ENCODE assay signal across 2 cellular contexts in genomic region chr3:187619461-187619860, GRCh38.
TF ChIP-seq lines count a peak whose summit lies in the region.

No MANE protein-coding gene starts in this region.

TF ChIP-seq in GM23338, 12 proteins besides CTCF, POLR2A, EP300 and RAD21:
- TF ChIP-seq ZNF114 (CRISPR knock-in tag; IDR thresholded peaks at IDR 0.05) (no peak), STAT1 (IDR thresholded peaks at IDR 0.05; ENCODE audit: unreplicated experiment) (no peak), POLR2AphosphoS5 (IDR thresholded peaks at IDR 0.05; ENCODE audit: low read depth) (no peak), ETS1 (IDR thresholded peaks at IDR 0.05) (no peak), CREB1 (CRISPR knock-in tag; IDR thresholded peaks at IDR 0.05; ENCODE audit: low read depth) (no peak), JUNB (IDR thresholded peaks at IDR 0.05; ENCODE audit: unreplicated experiment) (no peak), EZH2phosphoT487 (IDR thresholded peaks at IDR 0.05; ENCODE audit: unreplicated experiment) (no peak), EZH2 (IDR thresholded peaks at IDR 0.05; ENCODE audit: low read depth, unreplicated experiment) (no peak), REST (IDR thresholded peaks at IDR 0.05; ENCODE audit: unreplicated experiment) (no peak), NANOG (IDR thresholded peaks at IDR 0.05; ENCODE audit: borderline replicate concordance) (no peak), ZNF331 (CRISPR knock-in tag; IDR thresholded peaks at IDR 0.05; ENCODE audit: low read depth) (no peak)
- TF ChIP-seq, protein P1, sequence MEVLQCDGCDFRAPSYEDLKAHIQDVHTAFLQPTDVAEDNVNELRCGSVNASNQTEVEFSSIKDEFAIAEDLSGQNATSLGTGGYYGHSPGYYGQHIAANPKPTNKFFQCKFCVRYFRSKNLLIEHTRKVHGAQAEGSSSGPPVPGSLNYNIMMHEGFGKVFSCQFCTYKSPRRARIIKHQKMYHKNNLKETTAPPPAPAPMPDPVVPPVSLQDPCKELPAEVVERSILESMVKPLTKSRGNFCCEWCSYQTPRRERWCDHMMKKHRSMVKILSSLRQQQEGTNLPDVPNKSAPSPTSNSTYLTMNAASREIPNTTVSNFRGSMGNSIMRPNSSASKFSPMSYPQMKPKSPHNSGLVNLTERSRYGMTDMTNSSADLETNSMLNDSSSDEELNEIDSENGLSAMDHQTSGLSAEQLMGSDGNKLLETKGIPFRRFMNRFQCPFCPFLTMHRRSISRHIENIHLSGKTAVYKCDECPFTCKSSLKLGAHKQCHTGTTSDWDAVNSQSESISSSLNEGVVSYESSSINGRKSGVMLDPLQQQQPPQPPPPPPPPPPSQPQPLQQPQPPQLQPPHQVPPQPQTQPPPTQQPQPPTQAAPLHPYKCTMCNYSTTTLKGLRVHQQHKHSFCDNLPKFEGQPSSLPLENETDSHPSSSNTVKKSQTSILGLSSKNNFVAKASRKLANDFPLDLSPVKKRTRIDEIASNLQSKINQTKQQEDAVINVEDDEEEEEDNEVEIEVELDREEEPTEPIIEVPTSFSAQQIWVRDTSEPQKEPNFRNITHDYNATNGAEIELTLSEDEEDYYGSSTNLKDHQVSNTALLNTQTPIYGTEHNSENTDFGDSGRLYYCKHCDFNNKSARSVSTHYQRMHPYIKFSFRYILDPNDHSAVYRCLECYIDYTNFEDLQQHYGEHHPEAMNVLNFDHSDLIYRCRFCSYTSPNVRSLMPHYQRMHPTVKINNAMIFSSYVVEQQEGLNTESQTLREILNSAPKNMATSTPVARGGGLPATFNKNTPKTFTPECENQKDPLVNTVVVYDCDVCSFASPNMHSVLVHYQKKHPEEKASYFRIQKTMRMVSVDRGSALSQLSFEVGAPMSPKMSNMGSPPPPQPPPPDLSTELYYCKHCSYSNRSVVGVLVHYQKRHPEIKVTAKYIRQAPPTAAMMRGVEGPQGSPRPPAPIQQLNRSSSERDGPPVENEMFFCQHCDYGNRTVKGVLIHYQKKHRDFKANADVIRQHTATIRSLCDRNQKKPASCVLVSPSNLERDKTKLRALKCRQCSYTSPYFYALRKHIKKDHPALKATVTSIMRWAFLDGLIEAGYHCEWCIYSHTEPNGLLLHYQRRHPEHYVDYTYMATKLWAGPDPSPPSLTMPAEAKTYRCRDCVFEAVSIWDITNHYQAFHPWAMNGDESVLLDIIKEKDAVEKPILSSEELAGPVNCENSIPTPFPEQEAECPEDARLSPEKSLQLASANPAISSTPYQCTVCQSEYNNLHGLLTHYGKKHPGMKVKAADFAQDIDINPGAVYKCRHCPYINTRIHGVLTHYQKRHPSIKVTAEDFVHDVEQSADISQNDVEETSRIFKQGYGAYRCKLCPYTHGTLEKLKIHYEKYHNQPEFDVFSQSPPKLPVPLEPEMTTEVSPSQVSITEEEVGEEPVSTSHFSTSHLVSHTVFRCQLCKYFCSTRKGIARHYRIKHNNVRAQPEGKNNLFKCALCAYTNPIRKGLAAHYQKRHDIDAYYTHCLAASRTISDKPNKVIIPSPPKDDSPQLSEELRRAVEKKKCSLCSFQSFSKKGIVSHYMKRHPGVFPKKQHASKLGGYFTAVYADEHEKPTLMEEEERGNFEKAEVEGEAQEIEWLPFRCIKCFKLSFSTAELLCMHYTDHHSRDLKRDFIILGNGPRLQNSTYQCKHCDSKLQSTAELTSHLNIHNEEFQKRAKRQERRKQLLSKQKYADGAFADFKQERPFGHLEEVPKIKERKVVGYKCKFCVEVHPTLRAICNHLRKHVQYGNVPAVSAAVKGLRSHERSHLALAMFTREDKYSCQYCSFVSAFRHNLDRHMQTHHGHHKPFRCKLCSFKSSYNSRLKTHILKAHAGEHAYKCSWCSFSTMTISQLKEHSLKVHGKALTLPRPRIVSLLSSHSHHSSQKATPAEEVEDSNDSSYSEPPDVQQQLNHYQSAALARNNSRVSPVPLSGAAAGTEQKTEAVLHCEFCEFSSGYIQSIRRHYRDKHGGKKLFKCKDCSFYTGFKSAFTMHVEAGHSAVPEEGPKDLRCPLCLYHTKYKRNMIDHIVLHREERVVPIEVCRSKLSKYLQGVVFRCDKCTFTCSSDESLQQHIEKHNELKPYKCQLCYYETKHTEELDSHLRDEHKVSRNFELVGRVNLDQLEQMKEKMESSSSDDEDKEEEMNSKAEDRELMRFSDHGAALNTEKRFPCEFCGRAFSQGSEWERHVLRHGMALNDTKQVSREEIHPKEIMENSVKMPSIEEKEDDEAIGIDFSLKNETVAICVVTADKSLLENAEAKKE (CRISPR knock-in tag; IDR thresholded peaks at IDR 0.05) = no peak
TF ChIP-seq in GM23338: peak in this region for 0.

TF ChIP-seq in H1, 55 proteins besides CTCF, POLR2A, EP300 and RAD21:
- TF ChIP-seq ATF2 (IDR thresholded peaks at IDR 0.05; ENCODE audit: low read length) = no peak
- TF ChIP-seq TCF12 (IDR thresholded peaks at IDR 0.05; ENCODE audit: low read depth, low read length) = no peak
- TF ChIP-seq POLR2AphosphoS5 (IDR thresholded peaks at IDR 0.05; ENCODE audit: low read depth, low read length) = no peak
- TF ChIP-seq CHD2 (IDR thresholded peaks at IDR 0.05; ENCODE audit: low read length) = no peak
- no peak for TF ChIP-seq RFX5 (IDR thresholded peaks at IDR 0.05; ENCODE audit: borderline replicate concordance, low read depth, low read length)
- no peak for TF ChIP-seq RXRA (IDR thresholded peaks at IDR 0.05; ENCODE audit: insufficient read depth, low read depth, low read length)
- TF ChIP-seq POU5F1 (IDR thresholded peaks at IDR 0.05; ENCODE audit: low read depth, low read length) = no peak
- no peak for TF ChIP-seq TBP (IDR thresholded peaks at IDR 0.05; ENCODE audit: low read depth, low read length)
- no peak for TF ChIP-seq TAF1 (IDR thresholded peaks at IDR 0.05; ENCODE audit: low read depth, low read length)
- TF ChIP-seq FOSL1 (IDR thresholded peaks at IDR 0.05; ENCODE audit: insufficient read depth, low read depth, low read length) = no peak
